ENCODE assay signal across 8 cellular contexts in the genomic region with DNA sequence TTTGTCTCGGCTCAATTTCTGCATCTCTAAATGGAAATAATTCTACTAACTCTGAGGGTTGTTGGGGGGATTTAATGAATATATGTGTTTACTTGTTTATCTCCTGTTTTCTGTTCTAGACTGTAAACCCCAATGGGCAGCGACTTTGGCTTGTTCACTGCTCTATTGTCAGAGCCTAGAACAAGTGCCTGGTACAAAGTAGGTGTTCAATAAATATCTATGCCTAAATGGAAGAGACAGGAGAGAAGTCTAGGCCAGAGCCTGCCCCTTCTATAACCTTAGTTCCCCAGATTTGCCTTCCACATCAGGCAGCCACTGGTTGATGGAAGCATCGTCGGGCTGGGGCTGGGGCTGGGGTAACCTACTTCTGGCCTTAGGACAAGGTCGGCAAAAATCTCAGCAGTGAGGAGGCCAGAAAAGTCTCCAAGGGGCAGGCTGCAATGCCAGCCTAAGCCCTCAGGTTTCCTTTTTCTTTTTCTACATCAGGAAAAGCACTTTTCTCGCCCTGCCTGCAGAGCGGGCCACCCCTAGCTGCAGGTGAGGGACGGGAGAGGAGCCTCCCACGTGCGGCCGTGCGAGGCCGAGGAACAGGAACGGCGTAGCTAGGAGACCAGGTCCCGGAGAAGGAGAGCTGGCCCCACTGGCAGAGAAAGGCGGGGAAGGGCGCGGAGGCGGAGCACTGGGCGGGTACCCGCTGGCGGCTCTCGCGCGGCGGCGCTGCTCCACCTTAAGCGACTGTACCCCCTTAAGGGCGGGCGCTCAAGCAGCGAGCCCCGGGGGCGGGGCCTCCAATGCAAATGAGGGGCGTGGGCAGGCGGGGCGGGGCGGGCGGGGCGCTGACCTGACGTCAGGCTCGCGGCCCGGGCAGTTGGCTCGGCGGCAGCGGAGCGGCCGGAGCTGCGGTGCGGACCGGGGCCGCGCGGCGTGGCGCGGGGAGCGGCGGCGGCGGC. TPM values are rescaled to one million over a fixed set of nuclear protein-coding genes. Genes with fewer than 3 reads are reported as not detected.
DNase-seq lines count a peak whose midpoint lies in the region; ATAC-seq and TF ChIP-seq lines count a peak whose summit lies in the region.

Gene CNNM4 (plus strand): TSS at position 867 of the 950 bp plus-strand sequence. CDS start 98 bp downstream, outside the sequence.

- no peaks in the 10 kb centered on the region for H3K36me3 ChIP-seq in vagina

- H3K9me3 Mint-ChIP-seq in T-helper 1 cell treated with Interleukin-12 subunit alpha and Interleukin-12 subunit beta and Interleukin-4 antibody, amounts not matched to agents 30 μg/mL and 1 μg/mL, for 36 hours: no peaks in the 10 kb centered on the region

- no peaks in the 10 kb centered on the region for H3K36me3 Mint-ChIP-seq in T-helper 1 cell treated with Interleukin-12 subunit alpha and Interleukin-12 subunit beta and Interleukin-4 antibody, amounts not matched to agents 30 μg/mL and 1 μg/mL, for 36 hours (ENCODE audit: low read depth)

- H3K4me1 ChIP-seq in right cardiac atrium (ENCODE audit: control insufficient read depth, insufficient read depth, low read length) (peaks cover 21% of the 10 kb centered on the region), vagina (peaks cover 55% of the 10 kb centered on the region)

- peaks cover 41% of the 10 kb centered on the region for H3K4me1 Mint-ChIP-seq in T-helper 1 cell treated with Interleukin-12 subunit alpha and Interleukin-12 subunit beta and Interleukin-4 antibody, amounts not matched to agents 30 μg/mL and 1 μg/mL, for 36 hours (ENCODE audit: low read depth)

- H3K9me3 ChIP-seq in right cardiac atrium (ENCODE audit: control insufficient read depth, low read length) (no peaks in the 10 kb centered on the region), vagina (no peaks in the 10 kb centered on the region)

- peak within 1 kb of the TSS; percentile 59 for H3K4me3 ChIP-seq in right cardiac atrium (ENCODE audit: low read length)
- peak within 1 kb of the TSS; percentile 67 to 95 for H3K4me3 ChIP-seq in vagina

- peak in 1 of 2 donors; percentile 79 for TF ChIP-seq POLR2A in vagina (IDR thresholded peaks at IDR 0.05)

- TF ChIP-seq CTCF in vagina (IDR thresholded peaks at IDR 0.05): no peak

- ATAC-seq in GM18498 (IDR thresholded peaks at IDR 0.05; ENCODE audit: unreplicated experiment) (peak; percentile 87), HG02938 (IDR thresholded peaks at IDR 0.05; ENCODE audit: unreplicated experiment) (peak; percentile 49), right cardiac atrium (peak; percentile 97)

- DNase-seq in NCI-H1694 treated with DMSO at 0.1 percent for 48 hours (lab: John Stamatoyannopoulos, UW) (peak; percentile 75), anterior cingulate cortex (lab: John Stamatoyannopoulos, UW) (peak; percentile 22 to 95 (median 90)), right cardiac atrium (peak; percentile 96 to 98 (median 98)), putamen (ENCODE audit: low spot score) (peak; percentile 93), vagina (ENCODE audit: extremely low spot score in 2 of 2) (peak in 1 of 2 donors; percentile 96)

- 4% methylated on average over 62 of the region's 62 CpGs for WGBS in right cardiac atrium

- H3K27me3 Mint-ChIP-seq in T-helper 1 cell treated with Interleukin-12 subunit alpha and Interleukin-12 subunit beta and Interleukin-4 antibody, amounts not matched to agents 30 μg/mL and 1 μg/mL, for 36 hours (ENCODE audit: low read depth): no peaks in the 10 kb centered on the region

- H3K27me3 ChIP-seq in right cardiac atrium (ENCODE audit: control insufficient read depth, insufficient read depth): no peaks in the 10 kb centered on the region
- H3K27me3 ChIP-seq in vagina: no peaks in the 10 kb centered on the region

- H3K27ac Mint-ChIP-seq in T-helper 1 cell treated with Interleukin-12 subunit alpha and Interleukin-12 subunit beta and Interleukin-4 antibody, amounts not matched to agents 30 μg/mL and 1 μg/mL, for 36 hours: peak within 1 kb of the TSS; percentile 80

- H3K4me3 Mint-ChIP-seq in T-helper 1 cell treated with Interleukin-12 subunit alpha and Interleukin-12 subunit beta and Interleukin-4 antibody, amounts not matched to agents 30 μg/mL and 1 μg/mL, for 36 hours: peak within 1 kb of the TSS; percentile 86

- H3K27ac ChIP-seq in right cardiac atrium (ENCODE audit: low read length) (peak within 1 kb of the TSS; percentile 65), vagina (peak within 1 kb of the TSS; percentile 79)

- intact Hi-C loops in right cardiac atrium (cut with DNase I): loop anchor here in 1 of 4 donors (5.0 to 10.0 kb wide), 2 partner anchors 42 to 126 kb away; partner anchors contain the start of gene KANSL3
- intact Hi-C loops in vagina (cut with DNase I): loop anchor here (5.0 to 10.0 kb wide), 3 partner anchors 57 to 223 kb away; partner anchors contain the start of genes ARID5A, CNNM3 and KANSL3

RNA-seq across cellular contexts. Expression of gene CNNM4, which starts in this region (rescaled TPM):
- total RNA-seq in right cardiac atrium: 10 to 100 TPM; 10.4 to 24.9 (median 21.5) TPM
- 10.4 TPM for polyA plus RNA-seq in right cardiac atrium
- total RNA-seq in vagina: 8.3 TPM
